ENCODE assay signal across 8 cellular contexts in genomic region chr2:62475172-62476011, GRCh38. TPM values are rescaled to one million over a fixed set of nuclear protein-coding genes. Genes with fewer than 3 reads are reported as not detected.
A peak's percentile ranks its signal among the peaks of the same experiment; 100 is the strongest.
DNase-seq lines count a peak whose midpoint lies in the region; ATAC-seq lines count a peak whose summit lies in the region.

No MANE protein-coding gene starts in this region.

- H3K4me2 ChIP-seq in neuronal stem cell (ENCODE audit: insufficient read depth, low read length, poor library complexity, severe bottlenecking) = no peak overlapping the region

- no peak overlapping the region for H2BK5ac ChIP-seq in neuronal stem cell (ENCODE audit: low read length)

- H3K4me1 ChIP-seq in CD4-positive, CD25-positive, alpha-beta regulatory T cell (ENCODE audit: control insufficient read depth, insufficient read depth, low read length, poor library complexity, severe bottlenecking) = peaks cover 4% of the 10 kb centered on the region
- H3K4me1 ChIP-seq in esophagus (ENCODE audit: control insufficient read depth in 2 of 2, insufficient read depth in 2 of 2, low read length in 1 of 2) = peaks cover 10 to 11% of the 10 kb centered on the region in 2 donors
- H3K4me1 ChIP-seq in neuronal stem cell (ENCODE audit: control insufficient read depth in 2 of 2, insufficient read depth in 1 of 2, low read depth in 1 of 2, low read length in 2 of 2) = peaks cover 14 to 22% of the 10 kb centered on the region in 2 donors

- peak overlapping the region; percentile 25 for H3K14ac ChIP-seq in neuronal stem cell (ENCODE audit: low read length)

- no peak overlapping the region for H3K9ac ChIP-seq in neuronal stem cell (ENCODE audit: low read depth, low read length, poor library complexity)

- peak; percentile 31 to 32 for ATAC-seq in CD4-positive, CD25-positive, alpha-beta regulatory T cell (ENCODE audit: low read depth in 2 of 2)
- ATAC-seq in GM19035 (IDR thresholded peaks at IDR 0.05; ENCODE audit: unreplicated experiment) = no peak

- H3K27me3 Mint-ChIP-seq in CD4-positive, CD25-positive, alpha-beta regulatory T cell = peaks cover 23% of the 10 kb centered on the region

- H3K9me3 Mint-ChIP-seq in CD4-positive, CD25-positive, alpha-beta regulatory T cell = no peaks in the 10 kb centered on the region

- H2AFZ ChIP-seq in neuronal stem cell (ENCODE audit: low read length) = peak overlapping the region; percentile 75

- no peaks in the 10 kb centered on the region for H3K9me3 ChIP-seq in CD4-positive, CD25-positive, alpha-beta regulatory T cell (ENCODE audit: control insufficient read depth in 2 of 2, low read length in 2 of 2)
- no peaks in the 10 kb centered on the region for H3K9me3 ChIP-seq in esophagus (ENCODE audit: control insufficient read depth in 2 of 2, insufficient read depth in 1 of 2, low read depth in 1 of 2, low read length in 1 of 2)
- H3K9me3 ChIP-seq in neuronal stem cell (replicated peaks in 1 of 2; ENCODE audit: control insufficient read depth in 2 of 2, insufficient read depth in 1 of 2, low read depth in 1 of 2, low read length in 2 of 2) = peaks cover 0 to under 1% of the 10 kb centered on the region in 2 donors

- H3K4ac ChIP-seq in neuronal stem cell (ENCODE audit: low read length) = no peak overlapping the region

- no peak overlapping the region for H3K23ac ChIP-seq in neuronal stem cell (ENCODE audit: low read depth, low read length, poor library complexity)

- H2BK15ac ChIP-seq in neuronal stem cell (ENCODE audit: low read length) = peak overlapping the region; percentile 46

- H3K27ac ChIP-seq in CD4-positive, CD25-positive, alpha-beta regulatory T cell (ENCODE audit: insufficient read depth, low read length, poor library complexity, severe bottlenecking) = no peak overlapping the region
- H3K27ac ChIP-seq in esophagus (ENCODE audit: low read depth in 2 of 2, low read length in 1 of 2) = peak overlapping the region; percentile 28 to 36
- H3K27ac ChIP-seq in neuronal stem cell (replicated peaks; ENCODE audit: low read length) = peak overlapping the region; percentile 32

- no peak overlapping the region for H2BK120ac ChIP-seq in neuronal stem cell (ENCODE audit: low read depth, low read length)

- H3K27me3 ChIP-seq in CD4-positive, CD25-positive, alpha-beta regulatory T cell (ENCODE audit: control insufficient read depth, insufficient read depth, low read length) = peaks cover 5% of the 10 kb centered on the region
- H3K27me3 ChIP-seq in esophagus (ENCODE audit: control insufficient read depth in 1 of 2, insufficient read depth in 2 of 2, low read length in 2 of 2) = no peaks in the 10 kb centered on the region
- no peaks in the 10 kb centered on the region for H3K27me3 ChIP-seq in neuronal stem cell (ENCODE audit: control insufficient read depth in 3 of 3, insufficient read depth in 3 of 3, low read depth in 1 of 3, low read length in 3 of 3)

- H3K79me1 ChIP-seq in neuronal stem cell (ENCODE audit: low read depth, low read length) = no peaks in the 10 kb centered on the region

- 34 to 48% methylated on average over 21 of the region's 21 CpGs for WGBS in esophagus, 2 donors
- WGBS in neuronal stem cell (ENCODE audit: extremely low coverage in 2 of 2, insufficient read length in 2 of 2, insufficient replicate concordance in 1 of 2), 2 donors = no CpG with 5 or more reads among the region's 21 CpGs

- H3K4me3 ChIP-seq in CD4-positive, CD25-positive, alpha-beta regulatory T cell (ENCODE audit: low read depth, low read length) = peak overlapping the region; percentile 40
- H3K4me3 ChIP-seq in esophagus (ENCODE audit: low read depth in 1 of 2, low read length in 2 of 2) (no peak overlapping the region), neuronal stem cell (ENCODE audit: low read length in 2 of 2) (no peak overlapping the region)

- peak overlapping the region; percentile 59 for H2BK12ac ChIP-seq in neuronal stem cell (ENCODE audit: low read length)

- no peaks in the 10 kb centered on the region for H3K36me3 ChIP-seq in CD4-positive, CD25-positive, alpha-beta regulatory T cell (ENCODE audit: control insufficient read depth, insufficient read depth, low read length)
- H3K36me3 ChIP-seq in esophagus (ENCODE audit: control insufficient read depth in 2 of 2, insufficient read depth in 2 of 2, low read length in 1 of 2) (no peaks in the 10 kb centered on the region), neuronal stem cell (replicated peaks in 1 of 2; ENCODE audit: control insufficient read depth in 2 of 2, insufficient read depth in 2 of 2, low read length in 2 of 2) (no peaks in the 10 kb centered on the region)

- peak overlapping the region in 2 of 4 donors; percentile 53 to 66 for H3K4me3 Mint-ChIP-seq in CD4-positive, CD25-positive, alpha-beta regulatory T cell

- no peak overlapping the region for H4K91ac ChIP-seq in neuronal stem cell (ENCODE audit: low read depth, low read length, poor library complexity)

- DNase-seq in CD4-positive, CD25-positive, alpha-beta regulatory T cell = peak in 1 of 3 donors; percentile 62
- DNase-seq in NCI-H2171 (lab: John Stamatoyannopoulos, UW) = peak; percentile 6
- peak; percentile 35 for DNase-seq in neuronal stem cell (ENCODE audit: low spot score)
- DNase-seq in kidney glomerular epithelial cell (lab: John Stamatoyannopoulos, UW) = no peak
- DNase-seq in activated naive CD4-positive, alpha-beta T cell treated with anti-CD3 and anti-CD28 coated beads, Interleukin-2, amount 50 U/mL, for 16 hours = no peak
- DNase-seq in NK-92 (lab: John Stamatoyannopoulos, UW; ENCODE audit: unreplicated experiment) = no peak

- H4K8ac ChIP-seq in neuronal stem cell (ENCODE audit: low read depth, low read length) = peak overlapping the region; percentile 85

- H3K27ac Mint-ChIP-seq in CD4-positive, CD25-positive, alpha-beta regulatory T cell = peak overlapping the region in 2 of 3 donors; percentile 54 to 60

- H3K4me1 Mint-ChIP-seq in CD4-positive, CD25-positive, alpha-beta regulatory T cell = peaks cover 0 to 10% (median 8%) of the 10 kb centered on the region in 4 donors

- H2AK5ac ChIP-seq in neuronal stem cell (ENCODE audit: low read depth, low read length) = peak overlapping the region; percentile 64

- peak overlapping the region; percentile 69 for H3K18ac ChIP-seq in neuronal stem cell (ENCODE audit: low read length)

- H3K36me3 Mint-ChIP-seq in CD4-positive, CD25-positive, alpha-beta regulatory T cell = no peaks in the 10 kb centered on the region

RNA-seq across cellular contexts. Expression of gene TMEM17, which starts 30.6 kb away (rescaled TPM):
- total RNA-seq in CD4-positive, CD25-positive, alpha-beta regulatory T cell = not detected
- polyA plus RNA-seq in CD4-positive, CD25-positive, alpha-beta regulatory T cell = not detected
- polyA plus RNA-seq in esophagus = 1 to 10 TPM; 1.1 to 1.5 TPM
- 2.5 TPM for polyA plus RNA-seq in neuronal stem cell (2013, experiment 1 of 2)
- polyA plus RNA-seq in neuronal stem cell (2013, experiment 2 of 2) = 2.6 TPM

Comparison
In these comparisons a context has a peak if more than half of its experiments do, and no peak if none do; other contexts are left out.
1. DNase-seq: peak in NCI-H2171 (single experiment) and neuronal stem cell (single experiment); none in kidney glomerular epithelial cell (single experiment), activated naive CD4-positive, alpha-beta T cell treated with anti-CD3 and anti-CD28 coated beads, Interleukin-2, amount 50 U/mL, for 16 hours (single experiment) and NK-92 (single experiment).